Comparison of ENCODE assay signal across 8 cellular contexts in the genomic region with DNA sequence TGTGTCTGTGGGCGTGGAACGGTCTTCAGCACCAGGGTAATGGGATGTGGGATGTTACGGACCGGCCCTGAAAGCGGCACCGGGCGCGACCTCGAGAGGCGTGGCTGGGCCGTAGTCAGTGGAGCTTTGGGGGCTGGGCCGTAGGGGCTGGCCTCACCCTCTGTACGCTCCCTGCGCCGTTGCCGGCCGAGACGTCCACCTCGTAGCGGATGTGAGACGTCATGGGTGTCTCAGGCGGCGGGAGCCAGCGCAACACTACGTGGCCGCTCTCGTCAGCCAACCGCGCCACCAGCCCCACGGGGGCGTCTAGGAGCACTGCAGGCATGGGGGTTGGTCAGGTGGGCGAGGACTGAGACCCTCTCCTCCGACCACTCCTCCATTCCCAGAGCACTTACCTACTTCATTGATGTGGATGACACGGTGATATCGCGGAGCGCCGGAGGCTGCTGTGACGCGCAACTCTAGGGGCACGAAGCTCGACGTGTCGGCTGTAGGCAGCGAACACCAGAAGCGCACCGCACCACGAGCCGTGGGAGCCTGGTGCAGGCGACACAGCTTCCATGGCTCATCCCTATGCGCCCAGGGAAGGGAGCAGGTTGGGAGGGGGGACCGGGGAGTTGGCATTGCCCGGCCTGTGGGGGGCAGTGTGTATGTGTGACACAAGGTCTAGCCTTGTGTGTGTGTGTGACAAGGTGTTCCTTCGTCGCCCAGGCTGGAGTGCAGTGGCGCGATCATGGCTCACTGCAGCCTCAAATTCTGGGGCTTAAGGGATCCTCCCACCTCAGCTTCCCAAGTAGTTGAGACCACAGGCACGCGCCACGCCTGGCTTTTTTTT. TPM values are rescaled to one million over a fixed set of nuclear protein-coding genes. Genes with fewer than 3 reads are reported as not detected.
DNase-seq lines count a peak whose midpoint lies in the region; ATAC-seq and TF ChIP-seq lines count a peak whose summit lies in the region.

No MANE protein-coding gene starts in this region.

- H3K36me3 Mint-ChIP-seq in activated CD8-positive, alpha-beta T cell treated with anti-CD3 and anti-CD28 coated beads, Interleukin-2, amount 10 ng/mL, durations not matched to agents 7 days and 5 days (ENCODE audit: low read depth) = peaks cover 15% of the 10 kb centered on the region
- H3K36me3 Mint-ChIP-seq in natural killer cell treated with Interleukin-12 subunit alpha and Interleukin-12 subunit beta and Interleukin-15 and Interleukin-18, amount 100 ng/mL, for 72 hours = peaks cover 5% of the 10 kb centered on the region

- H3K4me1 ChIP-seq in subcutaneous abdominal adipose tissue (ENCODE audit: control insufficient read depth in 5 of 5, insufficient read depth in 5 of 5, low read length in 5 of 5) = peaks cover 5 to 51% (median 45%) of the 10 kb centered on the region in 5 donors

- H3K4me3 ChIP-seq in AG04449 (ENCODE audit: low read depth, low read length) (peak overlapping the region; percentile 60), epithelial cell of proximal tubule (ENCODE audit: low read depth, low read length) (peak overlapping the region; percentile 59), subcutaneous abdominal adipose tissue (ENCODE audit: low read depth in 1 of 5, low read length in 5 of 5) (peak overlapping the region; percentile 57 to 86 (median 74))

- DNase-seq in AG04449 (ENCODE audit: low read depth, low spot score) = no peak
- peak; percentile 93 for DNase-seq in NCI-H69 (lab: John Stamatoyannopoulos, UW)
- DNase-seq in activated CD8-positive, alpha-beta T cell treated with anti-CD3 and anti-CD28 coated beads, Interleukin-2, amount 10 ng/mL, durations not matched to agents 7 days and 5 days = peak; percentile 95
- DNase-seq in epithelial cell of proximal tubule (ENCODE audit: low read depth) = no peak
- DNase-seq in natural killer cell treated with Interleukin-12 subunit alpha and Interleukin-12 subunit beta and Interleukin-15 and Interleukin-18, amount 100 ng/mL, for 72 hours (ENCODE audit: low spot score) = peak; percentile 95

- TF ChIP-seq CTCF in AG04449 (IDR thresholded peaks at IDR 0.05; ENCODE audit: insufficient read depth, low read length, missing control alignments) = peak; percentile 24
- TF ChIP-seq CTCF in epithelial cell of proximal tubule (conservative IDR thresholded peaks at IDR 0.05; ENCODE audit: low read depth, low read length) = peak; percentile 44

- CTCF ChIA-PET in AG04449 (lab: Yijun Ruan, JAX) = interaction anchor here (0.5 to 4.0 kb wide), 35 partner anchors 10 to 113 kb away, joined by 3 to 45 read pairs (median 5); partner anchors contain the start of genes CCDC159, PRKCSH, RAB3D and TMEM205
- CTCF ChIA-PET in activated CD8-positive, alpha-beta T cell treated with anti-CD3 and anti-CD28 coated beads, Interleukin-2, amount 10 ng/mL, durations not matched to agents 7 days and 5 days (lab: Charles Lee) = interaction anchor here (0.6 to 2.7 kb wide), 40 partner anchors 9 to 546 kb away, joined by 3 to 36 read pairs (median 5); partner anchors contain the start of genes CCDC159, ECSIT, ELAVL3 and ODAD3

- no peak overlapping the region for H3K27ac ChIP-seq in subcutaneous abdominal adipose tissue (ENCODE audit: low read depth, low read length)

- peak overlapping the region in 2 of 5 donors; percentile 56 to 69 for H3K9ac ChIP-seq in subcutaneous abdominal adipose tissue (ENCODE audit: low read length in 5 of 5)

- POLR2A ChIA-PET in AG04449 (lab: Yijun Ruan, JAX) = interaction anchor here (0.7 to 1.3 kb wide), 7 partner anchors 9 to 719 kb away, joined by 3 to 4 read pairs (median 3); partner anchors contain the start of genes CCDC159 and TMEM205
- POLR2A ChIA-PET in activated CD8-positive, alpha-beta T cell treated with anti-CD3 and anti-CD28 coated beads, Interleukin-2, amount 10 ng/mL, durations not matched to agents 7 days and 5 days (lab: Charles Lee) = interaction anchor here (0.5 to 1.8 kb wide), 18 partner anchors 9 to 1412 kb away, joined by 3 to 7 read pairs (median 3); partner anchors contain the start of genes ODAD3, RAB3D and ZNF653

- H3K27me3 Mint-ChIP-seq in activated CD8-positive, alpha-beta T cell treated with anti-CD3 and anti-CD28 coated beads, Interleukin-2, amount 10 ng/mL, durations not matched to agents 7 days and 5 days (ENCODE audit: low read depth) = peaks cover 12% of the 10 kb centered on the region
- no peaks in the 10 kb centered on the region for H3K27me3 Mint-ChIP-seq in natural killer cell treated with Interleukin-12 subunit alpha and Interleukin-12 subunit beta and Interleukin-15 and Interleukin-18, amount 100 ng/mL, for 72 hours

- H3K9me3 ChIP-seq in subcutaneous abdominal adipose tissue (ENCODE audit: control insufficient read depth in 5 of 5, low read length in 5 of 5) = no peaks in the 10 kb centered on the region

- peak overlapping the region; percentile 98 for H3K27ac Mint-ChIP-seq in activated CD8-positive, alpha-beta T cell treated with anti-CD3 and anti-CD28 coated beads, Interleukin-2, amount 10 ng/mL, durations not matched to agents 7 days and 5 days
- peak overlapping the region; percentile 89 to 90 for H3K27ac Mint-ChIP-seq in natural killer cell treated with Interleukin-12 subunit alpha and Interleukin-12 subunit beta and Interleukin-15 and Interleukin-18, amount 100 ng/mL, for 72 hours

- peaks cover 5 to 14% (median 8%) of the 10 kb centered on the region in 5 donors for H3K27me3 ChIP-seq in subcutaneous abdominal adipose tissue (ENCODE audit: control insufficient read depth in 5 of 5, insufficient read depth in 4 of 5, low read length in 5 of 5)

- ATAC-seq in GM18861 (IDR thresholded peaks at IDR 0.05; ENCODE audit: unreplicated experiment) (peak; percentile 28), HG03060 (IDR thresholded peaks at IDR 0.05; ENCODE audit: low read depth, unreplicated experiment) (peak; percentile 31)
- ATAC-seq in activated CD8-positive, alpha-beta T cell treated with anti-CD3 and anti-CD28 coated beads, Interleukin-2, amount 10 ng/mL, durations not matched to agents 7 days and 5 days = peak; percentile 77
- ATAC-seq in natural killer cell treated with Interleukin-12 subunit alpha and Interleukin-12 subunit beta and Interleukin-15 and Interleukin-18, amount 100 ng/mL, for 72 hours = peak; percentile 92 to 94

- H3K36me3 ChIP-seq in subcutaneous abdominal adipose tissue (ENCODE audit: control insufficient read depth in 5 of 5, insufficient read depth in 5 of 5, low read length in 5 of 5) = peaks cover 0 to 9% (median 6%) of the 10 kb centered on the region in 5 donors

- H3K4me1 Mint-ChIP-seq in activated CD8-positive, alpha-beta T cell treated with anti-CD3 and anti-CD28 coated beads, Interleukin-2, amount 10 ng/mL, durations not matched to agents 7 days and 5 days (ENCODE audit: low read depth) = peaks cover 47% of the 10 kb centered on the region
- peaks cover 26 to 29% of the 10 kb centered on the region in 2 donors for H3K4me1 Mint-ChIP-seq in natural killer cell treated with Interleukin-12 subunit alpha and Interleukin-12 subunit beta and Interleukin-15 and Interleukin-18, amount 100 ng/mL, for 72 hours (ENCODE audit: low read depth in 2 of 2)

- peak overlapping the region; percentile 84 for H3K4me3 Mint-ChIP-seq in activated CD8-positive, alpha-beta T cell treated with anti-CD3 and anti-CD28 coated beads, Interleukin-2, amount 10 ng/mL, durations not matched to agents 7 days and 5 days
- peak overlapping the region; percentile 92 for H3K4me3 Mint-ChIP-seq in natural killer cell treated with Interleukin-12 subunit alpha and Interleukin-12 subunit beta and Interleukin-15 and Interleukin-18, amount 100 ng/mL, for 72 hours

- H3K9me3 Mint-ChIP-seq in activated CD8-positive, alpha-beta T cell treated with anti-CD3 and anti-CD28 coated beads, Interleukin-2, amount 10 ng/mL, durations not matched to agents 7 days and 5 days (ENCODE audit: insufficient read depth) = no peaks in the 10 kb centered on the region
- H3K9me3 Mint-ChIP-seq in natural killer cell treated with Interleukin-12 subunit alpha and Interleukin-12 subunit beta and Interleukin-15 and Interleukin-18, amount 100 ng/mL, for 72 hours = no peaks in the 10 kb centered on the region

RNA-seq across cellular contexts. Expression of gene EPOR, which starts 2.4 kb away (rescaled TPM):
- 1 to 10 TPM; 6.4 to 8.8 TPM for total RNA-seq in activated CD8-positive, alpha-beta T cell treated with anti-CD3 and anti-CD28 coated beads, Interleukin-2, amount 10 ng/mL, durations not matched to agents 7 days and 5 days
- 4.3 and 5.2 TPM in 2 replicates for total RNA-seq in epithelial cell of proximal tubule
- total RNA-seq in natural killer cell treated with Interleukin-12 subunit alpha and Interleukin-12 subunit beta and Interleukin-15 and Interleukin-18, amount 100 ng/mL, for 72 hours = 1 to 10 TPM; 3.0 to 5.1 TPM

RNA-seq across cellular contexts. Expression of gene SWSAP1, which starts 7.3 kb away (rescaled TPM):
- 1 to 10 TPM; 3.1 to 3.4 TPM for total RNA-seq in activated CD8-positive, alpha-beta T cell treated with anti-CD3 and anti-CD28 coated beads, Interleukin-2, amount 10 ng/mL, durations not matched to agents 7 days and 5 days
- 1.2 and 2.7 TPM in 2 replicates for total RNA-seq in epithelial cell of proximal tubule
- 1 to 10 TPM; 1.6 to 3.0 TPM for total RNA-seq in natural killer cell treated with Interleukin-12 subunit alpha and Interleukin-12 subunit beta and Interleukin-15 and Interleukin-18, amount 100 ng/mL, for 72 hours

RNA-seq across cellular contexts. Expression of gene PLPPR2, which starts 26.5 kb away (rescaled TPM):
- total RNA-seq in activated CD8-positive, alpha-beta T cell treated with anti-CD3 and anti-CD28 coated beads, Interleukin-2, amount 10 ng/mL, durations not matched to agents 7 days and 5 days = 1 to 10 TPM; 1.1 TPM
- 1.3 and 6.2 TPM in 2 replicates for total RNA-seq in epithelial cell of proximal tubule
- 10 to 100 TPM in 1 of 2 donors, 1 to 10 TPM in 1; 9.4 to 11.3 TPM for total RNA-seq in natural killer cell treated with Interleukin-12 subunit alpha and Interleukin-12 subunit beta and Interleukin-15 and Interleukin-18, amount 100 ng/mL, for 72 hours

RNA-seq across cellular contexts. Expression of gene CCDC159, which starts 35.4 kb away (rescaled TPM):
- total RNA-seq in activated CD8-positive, alpha-beta T cell treated with anti-CD3 and anti-CD28 coated beads, Interleukin-2, amount 10 ng/mL, durations not matched to agents 7 days and 5 days = 10 to 100 TPM in 1 of 2 experiments, 1 to 10 TPM in 1; 9.9 to 13.6 TPM
- 6.1 and 7.8 TPM in 2 replicates for total RNA-seq in epithelial cell of proximal tubule
- total RNA-seq in natural killer cell treated with Interleukin-12 subunit alpha and Interleukin-12 subunit beta and Interleukin-15 and Interleukin-18, amount 100 ng/mL, for 72 hours = 10 to 100 TPM; 26.5 to 37.8 TPM

RNA-seq across cellular contexts. Expression of gene TMEM205, which starts 35.7 kb away (rescaled TPM):
- total RNA-seq in activated CD8-positive, alpha-beta T cell treated with anti-CD3 and anti-CD28 coated beads, Interleukin-2, amount 10 ng/mL, durations not matched to agents 7 days and 5 days = 10 to 100 TPM; 23.6 to 29.6 TPM
- total RNA-seq in epithelial cell of proximal tubule = 226 and 228 TPM in 2 replicates
- total RNA-seq in natural killer cell treated with Interleukin-12 subunit alpha and Interleukin-12 subunit beta and Interleukin-15 and Interleukin-18, amount 100 ng/mL, for 72 hours = 10 to 100 TPM; 35.8 to 54.3 TPM

Comparison
In these comparisons a context has a peak if more than half of its experiments do, and no peak if none do; other contexts are left out.
1. DNase-seq: peak in NCI-H69 (single experiment), activated CD8-positive, alpha-beta T cell treated with anti-CD3 and anti-CD28 coated beads, Interleukin-2, amount 10 ng/mL, durations not matched to agents 7 days and 5 days (single experiment) and natural killer cell treated with Interleukin-12 subunit alpha and Interleukin-12 subunit beta and Interleukin-15 and Interleukin-18, amount 100 ng/mL, for 72 hours (single experiment); none in AG04449 (single experiment) and epithelial cell of proximal tubule (single experiment).
2. ATAC-seq: peak in every context shown above with its lines; median percentile 93 in natural killer cell treated with Interleukin-12 subunit alpha and Interleukin-12 subunit beta and Interleukin-15 and Interleukin-18, amount 100 ng/mL, for 72 hours; 77 in activated CD8-positive, alpha-beta T cell treated with anti-CD3 and anti-CD28 coated beads, Interleukin-2, amount 10 ng/mL, durations not matched to agents 7 days and 5 days; 31 in HG03060; 28 in GM18861.
3. Peak in every context shown above with its lines, with median percentiles within 50 percentile points of each other: H3K4me3 ChIP-seq.